ENCODE assay signal across 1 cellular context in the genomic region with DNA sequence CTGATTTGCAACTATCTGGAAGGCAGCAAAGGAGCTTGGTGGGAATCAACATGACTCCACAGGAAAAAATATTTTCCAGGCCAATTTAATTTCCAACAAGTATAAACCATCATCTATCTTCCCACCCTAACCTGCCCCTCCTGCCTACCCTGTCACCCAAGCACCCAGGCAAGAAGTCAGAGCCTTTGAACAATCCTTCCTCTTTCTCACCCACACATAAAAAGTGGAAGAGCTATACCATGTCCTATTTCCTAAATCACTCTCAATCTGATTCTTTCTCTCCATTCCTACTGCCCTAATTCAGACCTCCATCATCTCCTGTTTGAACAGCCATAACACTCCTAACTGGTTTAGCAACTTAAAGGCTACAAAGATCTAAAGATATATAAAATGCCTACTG.
TF ChIP-seq lines count a peak whose summit lies in the region.

No MANE protein-coding gene starts in this region.

TF ChIP-seq in HCT116, 20 proteins besides CTCF, POLR2A, EP300 and RAD21 (continued from another document):
- TF ChIP-seq, protein P1, sequence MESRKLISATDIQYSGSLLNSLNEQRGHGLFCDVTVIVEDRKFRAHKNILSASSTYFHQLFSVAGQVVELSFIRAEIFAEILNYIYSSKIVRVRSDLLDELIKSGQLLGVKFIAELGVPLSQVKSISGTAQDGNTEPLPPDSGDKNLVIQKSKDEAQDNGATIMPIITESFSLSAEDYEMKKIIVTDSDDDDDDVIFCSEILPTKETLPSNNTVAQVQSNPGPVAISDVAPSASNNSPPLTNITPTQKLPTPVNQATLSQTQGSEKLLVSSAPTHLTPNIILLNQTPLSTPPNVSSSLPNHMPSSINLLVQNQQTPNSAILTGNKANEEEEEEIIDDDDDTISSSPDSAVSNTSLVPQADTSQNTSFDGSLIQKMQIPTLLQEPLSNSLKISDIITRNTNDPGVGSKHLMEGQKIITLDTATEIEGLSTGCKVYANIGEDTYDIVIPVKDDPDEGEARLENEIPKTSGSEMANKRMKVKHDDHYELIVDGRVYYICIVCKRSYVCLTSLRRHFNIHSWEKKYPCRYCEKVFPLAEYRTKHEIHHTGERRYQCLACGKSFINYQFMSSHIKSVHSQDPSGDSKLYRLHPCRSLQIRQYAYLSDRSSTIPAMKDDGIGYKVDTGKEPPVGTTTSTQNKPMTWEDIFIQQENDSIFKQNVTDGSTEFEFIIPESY (IDR thresholded peaks at IDR 0.05; ENCODE audit: extremely low read depth, insufficient replicate concordance, low read length), result no peak
- TF ChIP-seq POLR2AphosphoS5 (IDR thresholded peaks at IDR 0.05; ENCODE audit: low read depth, low read length) (no peak), CBX3 (IDR thresholded peaks at IDR 0.05; ENCODE audit: low read depth) (no peak)
